In the genomic region with DNA sequence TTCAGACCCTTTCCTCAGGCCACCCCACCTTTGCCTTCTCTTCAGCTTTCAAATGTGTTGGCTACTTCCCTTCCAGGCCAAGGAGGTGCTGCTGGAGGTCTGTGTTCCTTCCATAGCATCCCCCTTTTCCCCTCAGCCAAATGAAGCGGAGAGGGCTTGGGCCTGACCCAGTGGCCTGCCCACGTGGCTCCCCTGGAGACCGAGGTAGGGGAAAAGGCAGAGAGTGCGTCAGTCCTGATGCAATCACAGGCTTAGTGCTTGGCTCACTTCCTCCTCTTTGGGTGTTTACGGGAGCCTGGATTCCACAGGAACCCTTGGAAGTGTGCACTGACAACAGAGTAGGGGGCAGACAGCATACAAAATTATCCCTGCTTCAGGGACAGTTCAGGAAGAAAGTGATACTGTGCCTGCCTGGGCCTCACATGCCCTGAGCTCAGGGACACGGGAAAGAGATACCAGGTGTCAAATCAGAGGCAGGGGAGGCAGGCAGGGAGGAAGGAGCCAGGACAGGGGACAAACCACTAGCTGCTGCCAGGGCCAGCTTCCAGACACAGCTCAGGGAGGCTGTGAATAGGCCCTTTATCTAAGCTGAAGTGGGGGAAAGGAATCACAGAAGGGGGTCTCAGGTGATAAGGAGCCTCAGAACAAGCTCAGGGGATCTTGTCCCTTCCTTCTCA, we compare ENCODE assay signal across 8 cellular contexts. TPM values are rescaled to one million over a fixed set of nuclear protein-coding genes. Genes with fewer than 3 reads are reported as not detected.
DNase-seq lines count a peak whose midpoint lies in the region; ATAC-seq and TF ChIP-seq lines count a peak whose summit lies in the region.

No MANE protein-coding gene starts in this region.

- TF ChIP-seq CTCF in AG09309 (IDR thresholded peaks at IDR 0.05; ENCODE audit: control insufficient read depth, insufficient read depth, low read depth, low read length, missing control alignments) (no peak), heart right ventricle (IDR thresholded peaks at IDR 0.05) (no peak), prostate gland (IDR thresholded peaks at IDR 0.05) (no peak)

- intact Hi-C loops in heart right ventricle (cut with DNase I) (loop anchor here in 2 of 10 donors (2.0 to 10.0 kb wide), 2 partner anchors 16 to 290 kb away; a partner anchor contains a TSS), prostate gland (cut with DNase I) (no loop called here)

- ATAC-seq in heart right ventricle (peak; percentile 88 to 96 (median 92)), GM18867 (IDR thresholded peaks at IDR 0.05; ENCODE audit: unreplicated experiment) (no peak), GM19324 (IDR thresholded peaks at IDR 0.05; ENCODE audit: low FRiP score, unreplicated experiment) (no peak)

- peak overlapping the region; percentile 24 for H3K9ac ChIP-seq in HUES64 (ENCODE audit: low read depth, low read length)
- H3K9ac ChIP-seq in adipocyte (ENCODE audit: low read length) = peak overlapping the region; percentile 85

- H3K4me1 ChIP-seq in HUES64 (ENCODE audit: insufficient read depth, low read length) = peaks cover 27% of the 10 kb centered on the region
- H3K4me1 ChIP-seq in adipocyte (ENCODE audit: control insufficient read depth, insufficient read depth, low read length) = peaks cover 47% of the 10 kb centered on the region
- H3K4me1 ChIP-seq in heart right ventricle = peaks cover 13 to 79% (median 37%) of the 10 kb centered on the region in 9 donors
- no peaks in the 10 kb centered on the region for H3K4me1 ChIP-seq in prostate gland (replicated peaks)

- WGBS in HUES64 = 50% methylated on average over 6 of the region's 6 CpGs
- 9% methylated on average over 6 of the region's 6 CpGs for WGBS in heart right ventricle, 2 donors
- 11% methylated on average over 6 of the region's 6 CpGs for WGBS in prostate gland

- DNase-seq in AG09309 (ENCODE audit: low read depth) = peak; percentile 96
- peak; percentile 97 for DNase-seq in adipocyte (ENCODE audit: low read depth)
- peak; percentile 84 to 89 for DNase-seq in heart right ventricle
- peak; percentile 69 for DNase-seq in prostate gland (ENCODE audit: low spot score)
- no peak for DNase-seq in RPMI8226

- peak; percentile 45 for TF ChIP-seq POLR2A in prostate gland (IDR thresholded peaks at IDR 0.05)

- H3K4me3 ChIP-seq in AG09309 (ENCODE audit: control insufficient read depth, low read depth, low read length) = no peak overlapping the region
- H3K4me3 ChIP-seq in HUES64 (ENCODE audit: low read length) = no peak overlapping the region
- peak overlapping the region; percentile 27 for H3K4me3 ChIP-seq in adipocyte (ENCODE audit: low read length)
- no peak overlapping the region for H3K4me3 ChIP-seq in heart right ventricle
- no peak overlapping the region for H3K4me3 ChIP-seq in prostate gland

- H3K27ac ChIP-seq in HUES64 (ENCODE audit: low read depth, low read length) = peak overlapping the region; percentile 74
- H3K27ac ChIP-seq in heart right ventricle = peak overlapping the region; percentile 85 to 96 (median 94)
- H3K27ac ChIP-seq in prostate gland = peak overlapping the region; percentile 63 to 79

- H3K27me3 ChIP-seq in HUES64 (ENCODE audit: insufficient read depth, low read length) (no peaks in the 10 kb centered on the region), adipocyte (replicated peaks; ENCODE audit: control insufficient read depth, insufficient read depth, low read length) (no peaks in the 10 kb centered on the region), heart right ventricle (no peaks in the 10 kb centered on the region), prostate gland (replicated peaks; ENCODE audit: insufficient read depth) (no peaks in the 10 kb centered on the region)

- no peaks in the 10 kb centered on the region for H3K9me3 ChIP-seq in HUES64 (ENCODE audit: insufficient read depth, low read depth, low read length)
- no peaks in the 10 kb centered on the region for H3K9me3 ChIP-seq in adipocyte (ENCODE audit: control insufficient read depth, low read length)
- no peaks in the 10 kb centered on the region for H3K9me3 ChIP-seq in heart right ventricle
- H3K9me3 ChIP-seq in prostate gland = no peaks in the 10 kb centered on the region

- no peaks in the 10 kb centered on the region for H3K36me3 ChIP-seq in HUES64 (ENCODE audit: insufficient read depth, low read length)
- H3K36me3 ChIP-seq in adipocyte (ENCODE audit: control insufficient read depth, insufficient read depth, low read length, severe bottlenecking) = no peaks in the 10 kb centered on the region
- no peaks in the 10 kb centered on the region for H3K36me3 ChIP-seq in heart right ventricle
- H3K36me3 ChIP-seq in prostate gland = no peaks in the 10 kb centered on the region

RNA-seq across cellular contexts. Expression of a gene that starts 16.6 kb away (rescaled TPM):
- 155 TPM for polyA plus RNA-seq in HUES64 (2013, experiment 1 of 2)
- polyA plus RNA-seq in HUES64 (2013, experiment 2 of 2) = 148 TPM
- 100 to 1,000 TPM; 206 to 506 (median 236) TPM for total RNA-seq in heart right ventricle
- polyA plus RNA-seq in heart right ventricle = 100 to 1,000 TPM in 1 of 2 donors, 10 to 100 TPM in 1; 49.5 to 154 TPM
- 100 to 1,000 TPM; 133 to 196 TPM for total RNA-seq in prostate gland

RNA-seq across cellular contexts. Expression of a gene that starts 58.9 kb away (rescaled TPM):
- 220 TPM for polyA plus RNA-seq in HUES64 (2013, experiment 1 of 2)
- 257 TPM for polyA plus RNA-seq in HUES64 (2013, experiment 2 of 2)
- total RNA-seq in heart right ventricle (10 to 100 TPM; 64.6 to 78.3 (median 67.1) TPM), prostate gland (10 to 100 TPM; 77.3 to 77.6 TPM)
- 10 to 100 TPM; 33.2 to 41.2 TPM for polyA plus RNA-seq in heart right ventricle

Comparison
In these comparisons a context has a peak if more than half of its experiments do, and no peak if none do; other contexts are left out.
1. ATAC-seq: peak in heart right ventricle (8 of 8); none in GM18867 (single experiment) and GM19324 (single experiment).
2. Peak in every context shown above with its lines, with median percentiles within 50 percentile points of each other: H3K27ac ChIP-seq.